Comparison of ENCODE assay signal across 30 cellular contexts in the genomic region with DNA sequence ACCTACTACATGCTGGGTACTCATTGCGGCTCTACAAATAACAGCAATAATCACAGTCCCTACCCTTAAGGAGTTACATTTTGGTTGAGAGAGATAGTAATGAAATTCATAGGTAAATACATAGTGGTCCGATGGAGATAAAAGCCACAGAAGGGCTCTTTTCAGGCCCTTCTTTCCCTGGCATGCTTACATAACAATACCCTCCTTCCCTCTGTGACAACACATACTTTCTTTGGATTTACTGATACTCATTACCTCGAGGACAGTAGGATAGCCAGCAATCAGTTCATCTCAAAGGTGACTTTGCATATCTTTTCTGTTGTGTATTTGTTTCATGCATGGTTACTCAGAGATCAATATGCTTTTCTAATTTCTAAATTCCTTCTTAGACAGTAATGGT.
"Had no signal": no experiment of that assay in that cellular context is flagged by ENCODE, and none has a peak within 500 bp of the region (broad histone marks: within the 10 kb centered on the region; RNA-seq: fewer than 3 reads in every experiment).

No MANE protein-coding gene starts in this region.

- H3K4me1 Mint-ChIP-seq: activated CD4-positive, alpha-beta T cell treated with anti-CD3 and anti-CD28 coated beads for 36 hours; activated naive CD4-positive, alpha-beta T cell treated with anti-CD3 and anti-CD28 coated beads, Interleukin-2, amount 10 ng/mL, durations not matched to agents 7 days and 5 days; brain; T-helper 17 cell had no signal

- H3K27me3 Mint-ChIP-seq: activated CD4-positive, alpha-beta memory T cell treated with anti-CD3 and anti-CD28 coated beads for 36 hours; activated CD4-positive, alpha-beta T cell treated with anti-CD3 and anti-CD28 coated beads for 36 hours; activated CD4-positive, alpha-beta T cell treated with anti-CD3 and anti-CD28 coated beads, Interleukin-2, amount 10 ng/mL, durations not matched to agents 24 days and 14 days; activated naive CD4-positive, alpha-beta T cell treated with anti-CD3 and anti-CD28 coated beads, Interleukin-2, amount 10 ng/mL, durations not matched to agents 7 days and 5 days; activated naive CD8-positive, alpha-beta T cell treated with anti-CD3 and anti-CD28 coated beads, Interleukin-2, amount 10 ng/mL, durations not matched to agents 7 days and 5 days; activated T-cell treated with anti-CD3 and anti-CD28 coated beads, Interleukin-2, amount 50 U/mL, for 24 hours; brain; T-helper 17 cell had no signal

- H3K4me3 Mint-ChIP-seq: activated CD4-positive, alpha-beta memory T cell treated with anti-CD3 and anti-CD28 coated beads for 36 hours; activated CD4-positive, alpha-beta T cell treated with anti-CD3 and anti-CD28 coated beads for 36 hours; activated CD4-positive, alpha-beta T cell treated with anti-CD3 and anti-CD28 coated beads, Interleukin-2, amount 10 ng/mL, durations not matched to agents 24 days and 14 days; activated naive CD4-positive, alpha-beta T cell treated with anti-CD3 and anti-CD28 coated beads, Interleukin-2, amount 10 ng/mL, durations not matched to agents 7 days and 5 days; activated naive CD8-positive, alpha-beta T cell treated with anti-CD3 and anti-CD28 coated beads, Interleukin-2, amount 10 ng/mL, durations not matched to agents 7 days and 5 days; activated T-cell treated with anti-CD3 and anti-CD28 coated beads, Interleukin-2, amount 50 U/mL, for 24 hours; activated T-cell treated with anti-CD3 and anti-CD28 coated beads, Interleukin-2, amount 50 U/mL, for 72 hours; brain; T-helper 17 cell; T-helper 2 cell treated with Interferon-gamma antibody and Interleukin-4, amounts not matched to agents 5 μg/mL and 100 μg/mL, for 36 hours had no signal

- H3K4me3 ChIP-seq: ascending aorta, breast epithelium, cardiac muscle cell, colonic mucosa had no signal

- H3K4me1 ChIP-seq: ascending aorta, breast epithelium, colonic mucosa had no signal

- H3K9me3 Mint-ChIP-seq: activated CD4-positive, alpha-beta T cell treated with anti-CD3 and anti-CD28 coated beads, Interleukin-2, amount 10 ng/mL, durations not matched to agents 24 days and 14 days; activated naive CD4-positive, alpha-beta T cell treated with anti-CD3 and anti-CD28 coated beads, Interleukin-2, amount 10 ng/mL, durations not matched to agents 7 days and 5 days; activated naive CD4-positive, alpha-beta T cell treated with anti-CD3 and anti-CD28 coated beads, Interleukin-2, amount 50 U/mL, for 72 hours; T-helper 2 cell treated with Interferon-gamma antibody and Interleukin-4, amounts not matched to agents 5 μg/mL and 100 μg/mL, for 36 hours had no signal

- DNase-seq: activated CD4-positive, alpha-beta memory T cell treated with anti-CD3 and anti-CD28 coated beads for 36 hours; activated CD4-positive, alpha-beta T cell treated with anti-CD3 and anti-CD28 coated beads for 36 hours; activated CD4-positive, CD25-positive, alpha-beta regulatory T cell; activated CD4-positive, CD25-positive, alpha-beta regulatory T cell treated with anti-CD3 and anti-CD28 coated beads, Interleukin-2, amount 50 U/mL, for 72 hours; activated CD8-positive, alpha-beta memory T cell treated with anti-CD3 and anti-CD28 coated beads, Interleukin-2, amount 50 U/mL, for 48 hours; activated gamma-delta T cell; activated naive CD4-positive, alpha-beta T cell; activated naive CD4-positive, alpha-beta T cell treated with anti-CD3 and anti-CD28 coated beads, Interleukin-2, amount 10 ng/mL, durations not matched to agents 7 days and 5 days; activated naive CD8-positive, alpha-beta T cell treated with anti-CD3 and anti-CD28 coated beads, Interleukin-2, amount 10 ng/mL, durations not matched to agents 7 days and 5 days; activated T-cell treated with anti-CD3 and anti-CD28 coated beads for 4 hours; activated T-cell treated with anti-CD3 and anti-CD28 coated beads, Interleukin-2, amount 50 U/mL, for 24 hours; activated T-cell treated with anti-CD3 and anti-CD28 coated beads, Interleukin-2, amount 50 U/mL, for 72 hours; central memory CD4-positive, alpha-beta T cell; cerebellar nuclear complex; colonic mucosa; effector CD8-positive, alpha-beta T cell; foreskin fibroblast; head of caudate nucleus; T-helper 1 cell; T-helper 17 cell; T1000; WERI-Rb-1 had no signal

- ATAC-seq: activated CD4-positive, alpha-beta T cell treated with anti-CD3 and anti-CD28 coated beads for 36 hours; activated naive CD4-positive, alpha-beta T cell treated with anti-CD3 and anti-CD28 coated beads, Interleukin-2, amount 50 U/mL, for 72 hours; activated T-cell treated with anti-CD3 and anti-CD28 coated beads, Interleukin-2, amount 50 U/mL, for 72 hours; T-helper 17 cell had no signal

- H3K27ac ChIP-seq: ascending aorta, breast epithelium, cardiac muscle cell, colonic mucosa, epithelial cell of prostate, WERI-Rb-1 had no signal

- H3K27me3 ChIP-seq: ascending aorta, breast epithelium, cardiac muscle cell, colonic mucosa had no signal

- H3K9me3 ChIP-seq: ascending aorta, breast epithelium, colonic mucosa had no signal

- H3K36me3 ChIP-seq: breast epithelium, cardiac muscle cell, colonic mucosa had no signal

- H3K27ac Mint-ChIP-seq: activated CD4-positive, alpha-beta memory T cell treated with anti-CD3 and anti-CD28 coated beads for 36 hours; activated CD4-positive, alpha-beta T cell treated with anti-CD3 and anti-CD28 coated beads for 36 hours; activated CD4-positive, alpha-beta T cell treated with anti-CD3 and anti-CD28 coated beads, Interleukin-2, amount 10 ng/mL, durations not matched to agents 24 days and 14 days; activated naive CD4-positive, alpha-beta T cell treated with anti-CD3 and anti-CD28 coated beads, Interleukin-2, amount 10 ng/mL, durations not matched to agents 7 days and 5 days; activated naive CD4-positive, alpha-beta T cell treated with anti-CD3 and anti-CD28 coated beads, Interleukin-2, amount 50 U/mL, for 72 hours; activated naive CD8-positive, alpha-beta T cell treated with anti-CD3 and anti-CD28 coated beads, Interleukin-2, amount 10 ng/mL, durations not matched to agents 7 days and 5 days; activated T-cell treated with anti-CD3 and anti-CD28 coated beads, Interleukin-2, amount 50 U/mL, for 24 hours; activated T-cell treated with anti-CD3 and anti-CD28 coated beads, Interleukin-2, amount 50 U/mL, for 72 hours; brain; T-helper 17 cell; T-helper 2 cell treated with Interferon-gamma antibody and Interleukin-4, amounts not matched to agents 5 μg/mL and 100 μg/mL, for 36 hours had no signal
